ENCODE assay signal across 7 cellular contexts in genomic region chr1:16248603-16249534, GRCh38. TPM values are rescaled to one million over a fixed set of nuclear protein-coding genes. Genes with fewer than 3 reads are reported as not detected.
DNase-seq lines count a peak whose midpoint lies in the region; TF ChIP-seq lines count a peak whose summit lies in the region.

No MANE protein-coding gene starts in this region.

- no peak overlapping the region for H4K8ac ChIP-seq in mesenchymal stem cell (ENCODE audit: low read length)

- no peak overlapping the region for H2BK15ac ChIP-seq in mesenchymal stem cell (ENCODE audit: low read depth, poor library complexity, severe bottlenecking)

- H2AFZ ChIP-seq in mesenchymal stem cell (ENCODE audit: low read depth, low read length), result no peak overlapping the region

- peaks cover 18% of the 10 kb centered on the region for H3K79me1 ChIP-seq in mesenchymal stem cell (replicated peaks; ENCODE audit: low read length, poor library complexity, severe bottlenecking)

- H3K4me3 ChIP-seq in colonic mucosa (no peak overlapping the region), mesenchymal stem cell (ENCODE audit: insufficient read depth in 1 of 2, low read depth in 1 of 2, low read length in 2 of 2) (peak overlapping the region in 1 of 2 experiments; percentile 10), uterus (no peak overlapping the region)

- TF ChIP-seq CTCF in colonic mucosa (IDR thresholded peaks at IDR 0.05), result no peak
- TF ChIP-seq CTCF in uterus (IDR thresholded peaks at IDR 0.05), result no peak

- H2BK120ac ChIP-seq in mesenchymal stem cell (ENCODE audit: low read depth, low read length), result no peak overlapping the region

- no peak overlapping the region for H3K23ac ChIP-seq in mesenchymal stem cell (ENCODE audit: low read length in 2 of 2)

- H3K9me3 ChIP-seq in colonic mucosa (no peaks in the 10 kb centered on the region), mesenchymal stem cell (ENCODE audit: control insufficient read depth, low read length) (no peaks in the 10 kb centered on the region), uterus (no peaks in the 10 kb centered on the region)

- H2AK5ac ChIP-seq in mesenchymal stem cell (ENCODE audit: low read length, severe bottlenecking), result no peak overlapping the region

- H3K36me3 Mint-ChIP-seq in IgD-negative memory B cell, result peaks cover 2% of the 10 kb centered on the region
- peaks cover 36% of the 10 kb centered on the region for H3K36me3 Mint-ChIP-seq in T-helper 2 cell treated with Interferon-gamma antibody and Interleukin-4, amounts not matched to agents 5 μg/mL and 100 μg/mL, for 36 hours (ENCODE audit: low read depth)

- H3K18ac ChIP-seq in mesenchymal stem cell (ENCODE audit: low read depth in 1 of 2, low read length in 2 of 2), result no peak overlapping the region

- intact Hi-C loops in colonic mucosa (cut with DNase I) (no loop called here), uterus (cut with DNase I; ENCODE audit: low total_unique reads) (loop anchor here (10.0 kb wide), 2 partner anchors 106 to 174 kb away; partner anchors contain the start of genes FAM131C and FBXO42)

- H3K27ac ChIP-seq in colonic mucosa (peak overlapping the region; percentile 26), mesenchymal stem cell (ENCODE audit: low read length, poor library complexity, severe bottlenecking) (peak overlapping the region; percentile 27), uterus (peak overlapping the region; percentile 90 to 95)

- H3K4me1 Mint-ChIP-seq in IgD-negative memory B cell, result peaks cover 13 to 21% (median 16%) of the 10 kb centered on the region in 3 donors
- peaks cover 6% of the 10 kb centered on the region for H3K4me1 Mint-ChIP-seq in T-helper 2 cell treated with Interferon-gamma antibody and Interleukin-4, amounts not matched to agents 5 μg/mL and 100 μg/mL, for 36 hours (ENCODE audit: low read depth)

- no peak overlapping the region for H3K4ac ChIP-seq in mesenchymal stem cell (ENCODE audit: low read depth in 1 of 2, low read length in 2 of 2)

- H3K36me3 ChIP-seq in colonic mucosa (no peaks in the 10 kb centered on the region), mesenchymal stem cell (ENCODE audit: control insufficient read depth in 1 of 2, insufficient read depth in 2 of 2, low read depth in 1 of 2, low read length in 2 of 2) (peaks cover 36 to 45% of the 10 kb centered on the region in 2 experiments), uterus (no peaks in the 10 kb centered on the region)

- no peaks in the 10 kb centered on the region for H3K27me3 Mint-ChIP-seq in IgD-negative memory B cell
- no peaks in the 10 kb centered on the region for H3K27me3 Mint-ChIP-seq in T-helper 2 cell treated with Interferon-gamma antibody and Interleukin-4, amounts not matched to agents 5 μg/mL and 100 μg/mL, for 36 hours (ENCODE audit: low read depth)

- H3K27me3 ChIP-seq in colonic mucosa (no peaks in the 10 kb centered on the region), mesenchymal stem cell (ENCODE audit: control insufficient read depth in 1 of 2, insufficient read depth in 1 of 2, low read length in 2 of 2) (no peaks in the 10 kb centered on the region), uterus (no peaks in the 10 kb centered on the region)

- no peak overlapping the region for H3K4me2 ChIP-seq in mesenchymal stem cell (ENCODE audit: low read length, poor library complexity, severe bottlenecking)

- no peak overlapping the region for H3K4me3 Mint-ChIP-seq in IgD-negative memory B cell
- no peak overlapping the region for H3K4me3 Mint-ChIP-seq in T-helper 2 cell treated with Interferon-gamma antibody and Interleukin-4, amounts not matched to agents 5 μg/mL and 100 μg/mL, for 36 hours

- peak overlapping the region; percentile 1 to 80 (median 16) for H3K27ac Mint-ChIP-seq in IgD-negative memory B cell
- no peak overlapping the region for H3K27ac Mint-ChIP-seq in T-helper 2 cell treated with Interferon-gamma antibody and Interleukin-4, amounts not matched to agents 5 μg/mL and 100 μg/mL, for 36 hours

- no peak overlapping the region for H2BK12ac ChIP-seq in mesenchymal stem cell (ENCODE audit: low read length in 2 of 2)

- DNase-seq in GM03348 (ENCODE audit: low spot score) (peak; percentile 67), OCI-M1 (lab: John Stamatoyannopoulos, UW) (peak; percentile 98), colonic mucosa (peak; percentile 81), mesenchymal stem cell (peak; percentile 75), uterus (peak; percentile 83 to 88)
- DNase-seq in T-helper 2 cell treated with Interferon-gamma antibody and Interleukin-4, amounts not matched to agents 5 μg/mL and 100 μg/mL, for 36 hours (ENCODE audit: low spot score), result no peak

- H2BK5ac ChIP-seq in mesenchymal stem cell (ENCODE audit: low read depth, low read length, poor library complexity, severe bottlenecking), result no peak overlapping the region

- H3K14ac ChIP-seq in mesenchymal stem cell (ENCODE audit: low read length in 2 of 2), result no peak overlapping the region

- peak overlapping the region; percentile 52 for H4K91ac ChIP-seq in mesenchymal stem cell (ENCODE audit: low read length)

- WGBS in mesenchymal stem cell, result 98% methylated on average over 4 of the region's 7 CpGs

- no peak for TF ChIP-seq POLR2A in uterus (IDR thresholded peaks at IDR 0.05)

- H3K9me3 Mint-ChIP-seq in IgD-negative memory B cell, result no peaks in the 10 kb centered on the region
- no peaks in the 10 kb centered on the region for H3K9me3 Mint-ChIP-seq in T-helper 2 cell treated with Interferon-gamma antibody and Interleukin-4, amounts not matched to agents 5 μg/mL and 100 μg/mL, for 36 hours

- H3K4me1 ChIP-seq in colonic mucosa (peaks cover 25% of the 10 kb centered on the region), mesenchymal stem cell (ENCODE audit: control insufficient read depth, insufficient read depth, low read depth, low read length) (peaks cover 22% of the 10 kb centered on the region), uterus (peaks cover 25 to 28% of the 10 kb centered on the region in 2 donors)

- H3K9ac ChIP-seq in colonic mucosa (ENCODE audit: low read depth in 2 of 2, low read length in 2 of 2) (no peak overlapping the region), mesenchymal stem cell (ENCODE audit: low read length) (peak overlapping the region; percentile 36)

RNA-seq across cellular contexts. Expression of gene CPLANE2, which starts 11.9 kb away (rescaled TPM):
- 2.2 TPM for polyA plus RNA-seq in IgD-negative memory B cell
- total RNA-seq in colonic mucosa (10 to 100 TPM in 1 of 2 donors, 1 to 10 TPM in 1; 6.5 to 15.2 TPM), uterus (1 to 10 TPM; 5.1 to 7.4 (median 5.5) TPM)
- polyA plus RNA-seq in mesenchymal stem cell (2013, experiment 1 of 2), result 3.3 TPM
- 2.7 TPM for polyA plus RNA-seq in mesenchymal stem cell (2013, experiment 2 of 2)

RNA-seq across cellular contexts. Expression of gene ARHGEF19, which starts 36.4 kb away (rescaled TPM):
- 10.5 TPM for polyA plus RNA-seq in IgD-negative memory B cell
- total RNA-seq in colonic mucosa (1 to 10 TPM; 5.8 to 9.0 TPM), uterus (10 to 100 TPM in 2 of 4 donors, 1 to 10 TPM in 2; 3.6 to 26.8 (median 12.2) TPM)
- 4.5 TPM for polyA plus RNA-seq in mesenchymal stem cell (2013, experiment 1 of 2)
- 4.5 TPM for polyA plus RNA-seq in mesenchymal stem cell (2013, experiment 2 of 2)

Comparison
In these comparisons a context has a peak if more than half of its experiments do, and no peak if none do; other contexts are left out.
1. H3K27ac ChIP-seq: peak in every context shown above with its lines; median percentile 92 in uterus; 27 in mesenchymal stem cell; 26 in colonic mucosa.